ENCODE assay signal across 8 cellular contexts in genomic region chr2:219530048-219530963, GRCh38. TPM values are rescaled to one million over a fixed set of nuclear protein-coding genes. Genes with fewer than 3 reads are reported as not detected.
DNase-seq lines count a peak whose midpoint lies in the region; ATAC-seq, FAIRE-seq and TF ChIP-seq lines count a peak whose summit lies in the region.

No MANE protein-coding gene starts in this region.

- H3K9me3 ChIP-seq in astrocyte (ENCODE audit: insufficient read depth, low read depth, low read length) (no peaks in the 10 kb centered on the region), hepatocyte (ENCODE audit: low read depth) (no peaks in the 10 kb centered on the region)

- peaks cover 17% of the 10 kb centered on the region for H3K27me3 ChIP-seq in astrocyte (ENCODE audit: insufficient read depth, low read length)
- peaks cover 35% of the 10 kb centered on the region for H3K27me3 ChIP-seq in hepatocyte

- H3K79me2 ChIP-seq in astrocyte (ENCODE audit: insufficient read depth, low read length): no peaks in the 10 kb centered on the region
- H3K79me2 ChIP-seq in hepatocyte: no peaks in the 10 kb centered on the region

- ATAC-seq in HG02885 (IDR thresholded peaks at IDR 0.05; ENCODE audit: poor library complexity, unreplicated experiment): peak; percentile 89

- H3K27ac ChIP-seq in astrocyte (ENCODE audit: low read depth, low read length) (no peak overlapping the region), hepatocyte (no peak overlapping the region)

- H3K4me1 ChIP-seq in astrocyte (ENCODE audit: insufficient read depth, low read length) (peaks cover 4% of the 10 kb centered on the region), hepatocyte (ENCODE audit: insufficient read depth) (no peaks in the 10 kb centered on the region)

- peak; percentile 32 for FAIRE-seq in astrocyte (lab: Jason Lieb, UNC)

- H2AFZ ChIP-seq in astrocyte (ENCODE audit: low read depth, low read length) (peak overlapping the region; percentile 57), hepatocyte (no peak overlapping the region)

- H3K36me3 Mint-ChIP-seq in astrocyte (ENCODE audit: low read depth, unreplicated experiment): peaks cover 2% of the 10 kb centered on the region

- peaks cover 59% of the 10 kb centered on the region for H3K27me3 Mint-ChIP-seq in astrocyte (ENCODE audit: low read depth, unreplicated experiment)

- H3K4me3 Mint-ChIP-seq in astrocyte (ENCODE audit: unreplicated experiment): peak overlapping the region; percentile 60

- peak overlapping the region; percentile 19 for H3K9ac ChIP-seq in astrocyte (ENCODE audit: low read length)

- H3K4me2 ChIP-seq in astrocyte (ENCODE audit: low read length): peak overlapping the region; percentile 79
- H3K4me2 ChIP-seq in hepatocyte: peak overlapping the region; percentile 71

- no peak overlapping the region for H3K27ac Mint-ChIP-seq in astrocyte (ENCODE audit: unreplicated experiment)

- H3K4me1 Mint-ChIP-seq in astrocyte (ENCODE audit: low read depth, unreplicated experiment): peaks cover 9% of the 10 kb centered on the region

- TF ChIP-seq CTCF in astrocyte (IDR thresholded peaks at IDR 0.05; ENCODE audit: insufficient read depth, low read depth, low read length) (peak; percentile 91), hepatocyte (IDR thresholded peaks at IDR 0.05; ENCODE audit: poor library complexity) (peak; percentile 97)

- peak overlapping the region; percentile 14 for H3K4me3 ChIP-seq in astrocyte (ENCODE audit: insufficient read depth, low read depth, low read length)
- H3K4me3 ChIP-seq in hepatocyte: no peak overlapping the region
- peak overlapping the region; percentile 31 for H3K4me3 ChIP-seq in skeletal muscle cell (ENCODE audit: low read depth, low read length)

- H4K20me1 ChIP-seq in astrocyte (ENCODE audit: insufficient read depth, low read length) (no peaks in the 10 kb centered on the region), hepatocyte (ENCODE audit: insufficient read depth, poor library complexity, severe bottlenecking) (no peaks in the 10 kb centered on the region)

- 20% methylated on average over 21 of the region's 21 CpGs for WGBS in hepatocyte (ENCODE audit: low lambda C conversion rate, missing lambda C conversion rate)

- no peaks in the 10 kb centered on the region for H3K9me2 ChIP-seq in hepatocyte (replicated peaks; ENCODE audit: insufficient read depth)

- H3K36me3 ChIP-seq in astrocyte (ENCODE audit: insufficient read depth, low read length) (no peaks in the 10 kb centered on the region), hepatocyte (replicated peaks; ENCODE audit: insufficient read depth, low read depth) (no peaks in the 10 kb centered on the region)

- DNase-seq in NCI-H2081 (lab: John Stamatoyannopoulos, UW) (peak; percentile 85), NCI-H2081 treated with DMSO at 0.1 percent for 48 hours (lab: John Stamatoyannopoulos, UW) (no peak), NCI-H1930 (lab: John Stamatoyannopoulos, UW) (peak; percentile 54 to 80), T-helper 9 cell (peak; percentile 86), astrocyte (ENCODE audit: low read depth) (peak; percentile 54), hepatocyte (ENCODE audit: low spot score) (peak; percentile 95), skeletal muscle cell (ENCODE audit: low read depth) (peak; percentile 45)

- no peaks in the 10 kb centered on the region for H3K9me3 Mint-ChIP-seq in astrocyte (ENCODE audit: unreplicated experiment)

RNA-seq across cellular contexts. Expression of gene CHPF, which starts 13.3 kb away (rescaled TPM):
- total RNA-seq in astrocyte (151 and 163 TPM in 2 replicates), hepatocyte (180 and 193 TPM in 2 replicates)
- polyA plus RNA-seq in hepatocyte: 315 and 361 TPM in 2 replicates

RNA-seq across cellular contexts. Expression of gene TMEM198, which starts 13.5 kb away (rescaled TPM):
- total RNA-seq in astrocyte (3.8 TPM in 2 replicates), hepatocyte (7.3 and 8.0 TPM in 2 replicates)
- polyA plus RNA-seq in hepatocyte: 10.4 and 12.2 TPM in 2 replicates

RNA-seq across cellular contexts. Expression of gene ASIC4, which starts 16.0 kb away (rescaled TPM):
- total RNA-seq in astrocyte (0.39 and 0.70 TPM in 2 replicates), hepatocyte (not detected in 2 replicates)
- 0.07 TPM in 1 of 2 replicates, not detected in the other for polyA plus RNA-seq in hepatocyte

RNA-seq across cellular contexts. Expression of gene GMPPA, which starts 31.6 kb away (rescaled TPM):
- total RNA-seq in astrocyte: 49.5 and 55.3 TPM in 2 replicates
- 51.3 and 76.5 TPM in 2 replicates for total RNA-seq in hepatocyte
- polyA plus RNA-seq in hepatocyte: 67.8 and 75.6 TPM in 2 replicates

RNA-seq across cellular contexts. Expression of gene OBSL1, which starts 41.0 kb away (rescaled TPM):
- 77.5 and 88.1 TPM in 2 replicates for total RNA-seq in astrocyte
- 72.4 and 84.6 TPM in 2 replicates for total RNA-seq in hepatocyte
- 61.0 and 73.7 TPM in 2 replicates for polyA plus RNA-seq in hepatocyte
